8 cellular contexts compared by ENCODE assay signal in the genomic region with DNA sequence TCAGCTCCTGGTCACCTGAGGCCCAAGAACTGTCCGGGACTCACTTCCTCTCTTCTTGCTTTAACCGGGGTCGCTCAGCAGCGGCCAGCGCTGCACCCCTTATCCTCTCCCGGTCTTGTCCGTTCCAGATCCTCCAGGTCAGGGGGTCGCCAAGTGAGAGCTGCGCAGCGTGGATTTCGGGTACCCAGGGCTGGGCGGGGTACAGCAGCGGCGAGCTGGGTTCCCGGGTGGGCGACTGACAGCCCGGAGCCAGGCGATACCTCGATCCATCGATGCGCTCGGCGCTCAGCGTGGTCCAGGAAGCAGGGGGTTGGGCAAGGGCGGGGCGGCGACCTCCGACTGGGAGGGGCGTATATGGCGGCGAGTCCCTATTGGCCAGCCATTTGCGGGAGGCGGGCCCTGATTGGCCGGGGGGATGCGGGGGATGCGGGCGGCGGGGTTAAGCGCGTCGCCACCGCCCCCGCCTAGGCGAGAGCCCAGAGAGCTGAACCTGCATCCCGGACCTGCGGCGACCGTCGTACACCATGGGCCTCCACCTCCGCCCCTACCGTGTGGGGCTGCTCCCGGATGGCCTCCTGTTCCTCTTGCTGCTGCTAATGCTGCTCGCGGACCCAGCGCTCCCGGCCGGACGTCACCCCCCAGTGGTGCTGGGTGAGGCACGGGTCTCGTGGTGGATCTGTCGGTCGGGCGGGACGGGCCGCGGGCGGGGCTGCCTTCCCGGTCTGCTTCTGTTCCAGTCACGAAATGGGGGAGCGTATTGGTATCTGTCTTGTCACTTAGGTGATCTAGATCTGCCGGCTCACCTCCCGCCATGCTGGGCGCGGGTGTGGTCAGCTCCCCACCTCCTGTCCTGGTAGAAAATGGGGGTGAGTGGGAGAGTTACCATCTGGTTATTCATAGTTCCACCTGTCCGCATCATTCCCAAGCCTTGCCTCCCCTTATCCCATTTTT. TPM values are rescaled to one million over a fixed set of nuclear protein-coding genes. Genes with fewer than 3 reads are reported as not detected.
DNase-seq lines count a peak whose midpoint lies in the region; ATAC-seq and TF ChIP-seq lines count a peak whose summit lies in the region.

A gene with protein sequence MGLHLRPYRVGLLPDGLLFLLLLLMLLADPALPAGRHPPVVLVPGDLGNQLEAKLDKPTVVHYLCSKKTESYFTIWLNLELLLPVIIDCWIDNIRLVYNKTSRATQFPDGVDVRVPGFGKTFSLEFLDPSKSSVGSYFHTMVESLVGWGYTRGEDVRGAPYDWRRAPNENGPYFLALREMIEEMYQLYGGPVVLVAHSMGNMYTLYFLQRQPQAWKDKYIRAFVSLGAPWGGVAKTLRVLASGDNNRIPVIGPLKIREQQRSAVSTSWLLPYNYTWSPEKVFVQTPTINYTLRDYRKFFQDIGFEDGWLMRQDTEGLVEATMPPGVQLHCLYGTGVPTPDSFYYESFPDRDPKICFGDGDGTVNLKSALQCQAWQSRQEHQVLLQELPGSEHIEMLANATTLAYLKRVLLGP (plus strand): TSS at position 471 of the 951 bp plus-strand sequence. CDS start 54 bp downstream, at position 525.

- H3K27me3 Mint-ChIP-seq in GM23338 (ENCODE audit: insufficient read depth, low read depth, poor library complexity), result peaks cover 31% of the 10 kb centered on the region

- peak within 1 kb of the TSS; percentile 64 for H3K9ac ChIP-seq in SK-N-MC (ENCODE audit: insufficient read length)

- no peaks in the 10 kb centered on the region; the same call in 1 of the 2 replicates for H4K20me1 ChIP-seq in GM23338 (replicated peaks; ENCODE audit: insufficient read depth)

- peak within 1 kb of the TSS; percentile 96 for H3K4me2 ChIP-seq in GM23338

- no peaks in the 10 kb centered on the region for H3K9me2 ChIP-seq in GM23338 (ENCODE audit: insufficient read depth)

- H3K27ac Mint-ChIP-seq in GM23338, result no peak within 1 kb of the TSS

- H3F3A ChIP-seq in GM23338 (replicated peaks; ENCODE audit: low read depth), result no peaks in the 10 kb centered on the region

- 0 out of 3 replicates have a peak, but pooled peaks cover 4% of the 10 kb centered on the region for H3K4me1 Mint-ChIP-seq in GM23338

- H3K4me3 ChIP-seq in GM23338, result peak within 1 kb of the TSS; percentile 95
- peak within 1 kb of the TSS; percentile 82 for H3K4me3 ChIP-seq in SK-N-MC
- H3K4me3 ChIP-seq in suprapubic skin, result peak within 1 kb of the TSS; percentile 87

- H3K27me3 ChIP-seq in GM23338 (ENCODE audit: insufficient read depth) (peaks cover 9% of the 10 kb centered on the region; the same call in 1 of the 2 replicates), suprapubic skin (no peaks in the 10 kb centered on the region)

- no peaks in the 10 kb centered on the region for H3K9me3 Mint-ChIP-seq in GM23338

- TF ChIP-seq POLR2A in suprapubic skin (IDR thresholded peaks at IDR 0.05), result no peak

- H3K36me3 Mint-ChIP-seq in GM23338 (ENCODE audit: low read depth), result no peaks in the 10 kb centered on the region

- H3K36me3 ChIP-seq in GM23338 (ENCODE audit: insufficient read depth) (no peaks in the 10 kb centered on the region), SK-N-MC (ENCODE audit: insufficient read depth, low read length) (no peaks in the 10 kb centered on the region), suprapubic skin (peaks cover 11% of the 10 kb centered on the region)

- DNase-seq in GDM1 (lab: John Stamatoyannopoulos, UW) (peak; percentile 76), GM23338 (ENCODE audit: low spot score) (peak; percentile 97), Kasumi-1 (lab: John Stamatoyannopoulos, UW) (peak; percentile 77 to 83), SK-N-MC (ENCODE audit: low read depth, low spot score) (peak; percentile 8), glomerular endothelial cell (ENCODE audit: extremely low read depth, low read depth, low spot score) (no peak), omental fat pad (ENCODE audit: low spot score) (peak; percentile 88), suprapubic skin (ENCODE audit: low spot score in 2 of 2) (peak; percentile 97 to 98)
- peak; percentile 97 for DNase-seq in activated naive CD4-positive, alpha-beta T cell treated with anti-CD3 and anti-CD28 coated beads, Interleukin-2, amount 50 U/mL, for 16 hours

- H3K9me3 ChIP-seq in SK-N-MC (ENCODE audit: low read depth, low read length) (no peaks in the 10 kb centered on the region), suprapubic skin (no peaks in the 10 kb centered on the region)

- no peaks in the 10 kb centered on the region for H3K79me2 ChIP-seq in GM23338 (replicated peaks; ENCODE audit: insufficient read depth)

- H3K4me3 Mint-ChIP-seq in GM23338, result peak within 1 kb of the TSS; percentile 96

- WGBS in suprapubic skin, result under 1% methylated on average over 19 of the region's 75 CpGs

- H3K4me1 ChIP-seq in GM23338 (ENCODE audit: insufficient read depth), result no peaks in the 10 kb centered on the region; the same call in 1 of the 2 replicates
- H3K4me1 ChIP-seq in suprapubic skin, result peaks cover 38% of the 10 kb centered on the region

- no peak for TF ChIP-seq EP300 in suprapubic skin (IDR thresholded peaks at IDR 0.05)

- peak; percentile 95 for ATAC-seq in GM23338
- ATAC-seq in omental fat pad (ENCODE audit: low FRiP score), result peak; percentile 97

- no peak within 1 kb of the TSS for H3K27ac ChIP-seq in GM23338 (ENCODE audit: low read depth)
- H3K27ac ChIP-seq in SK-N-MC, result no peak within 1 kb of the TSS
- H3K27ac ChIP-seq in suprapubic skin, result peak within 1 kb of the TSS; percentile 36

- H2AFZ ChIP-seq in GM23338, result peak within 1 kb of the TSS; percentile 97

- TF ChIP-seq CTCF in GM23338 (conservative IDR thresholded peaks at IDR 0.05; ENCODE audit: low read depth in 2 of 2), result no peak
- TF ChIP-seq CTCF in omental fat pad (IDR thresholded peaks at IDR 0.05), result no peak
- TF ChIP-seq CTCF in suprapubic skin (IDR thresholded peaks at IDR 0.05), result no peak

TF ChIP-seq in GM23338, 12 proteins besides CTCF, POLR2A, EP300 and RAD21:
- TF ChIP-seq POLR2AphosphoS5 (IDR thresholded peaks at IDR 0.05; ENCODE audit: low read depth), result peak; percentile 88
- TF ChIP-seq STAT1 (IDR thresholded peaks at IDR 0.05; ENCODE audit: unreplicated experiment), result no peak
- TF ChIP-seq CREB1 (CRISPR knock-in tag; IDR thresholded peaks at IDR 0.05; ENCODE audit: low read depth), result peak; percentile 74

RNA-seq across cellular contexts. Expression of the gene that starts here (rescaled TPM):
- 14.8 and 14.9 TPM in 2 replicates for total RNA-seq in GM23338 (2014; rRNA removed; shearing (Covaris generic))
- 3.1 TPM in 2 replicates for polyA plus RNA-seq in GM23338 (2016; fragmentation: Nextera tagmentation; extraction: Ambion mirVana)
- total RNA-seq in glomerular endothelial cell (46.9 TPM in 2 replicates), omental fat pad (10 to 100 TPM; 24.0 to 42.9 (median 31.1) TPM), suprapubic skin (10 to 100 TPM; 11.2 to 26.6 (median 23.6) TPM)
